ENCODE assay signal across 1 cellular context in the genomic region with DNA sequence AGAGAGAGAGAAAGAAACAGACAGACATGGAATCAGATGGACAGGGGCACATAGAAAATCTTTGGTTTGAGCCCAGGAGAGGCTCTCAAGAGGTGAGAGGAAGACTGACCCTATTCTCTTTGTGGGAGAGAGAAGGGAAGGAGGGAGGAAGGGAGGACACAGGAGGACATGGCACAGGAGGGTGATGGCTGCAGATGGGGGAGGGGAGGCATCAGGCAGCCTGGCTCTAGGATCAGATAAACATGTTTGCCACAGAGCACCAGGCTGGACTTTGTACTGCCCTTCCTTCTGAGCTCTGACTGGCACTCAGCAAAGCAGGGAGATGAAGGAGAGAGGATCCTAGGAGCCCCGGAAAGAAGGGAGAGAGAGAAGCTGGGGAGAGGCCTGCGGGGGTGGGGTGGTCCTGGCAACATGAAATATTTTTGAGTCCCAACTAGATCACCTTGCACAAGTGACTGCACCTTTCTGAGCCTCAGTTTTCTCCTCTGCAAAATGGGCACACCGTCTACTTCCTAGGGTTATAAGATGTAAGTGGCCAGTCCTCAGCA.
TF ChIP-seq lines count a peak whose summit lies in the region.

No MANE protein-coding gene starts in this region.

TF ChIP-seq in HepG2, 621 proteins besides CTCF, POLR2A, EP300 and RAD21 (continued from another document and continues in another):
- TF ChIP-seq, protein P1, sequence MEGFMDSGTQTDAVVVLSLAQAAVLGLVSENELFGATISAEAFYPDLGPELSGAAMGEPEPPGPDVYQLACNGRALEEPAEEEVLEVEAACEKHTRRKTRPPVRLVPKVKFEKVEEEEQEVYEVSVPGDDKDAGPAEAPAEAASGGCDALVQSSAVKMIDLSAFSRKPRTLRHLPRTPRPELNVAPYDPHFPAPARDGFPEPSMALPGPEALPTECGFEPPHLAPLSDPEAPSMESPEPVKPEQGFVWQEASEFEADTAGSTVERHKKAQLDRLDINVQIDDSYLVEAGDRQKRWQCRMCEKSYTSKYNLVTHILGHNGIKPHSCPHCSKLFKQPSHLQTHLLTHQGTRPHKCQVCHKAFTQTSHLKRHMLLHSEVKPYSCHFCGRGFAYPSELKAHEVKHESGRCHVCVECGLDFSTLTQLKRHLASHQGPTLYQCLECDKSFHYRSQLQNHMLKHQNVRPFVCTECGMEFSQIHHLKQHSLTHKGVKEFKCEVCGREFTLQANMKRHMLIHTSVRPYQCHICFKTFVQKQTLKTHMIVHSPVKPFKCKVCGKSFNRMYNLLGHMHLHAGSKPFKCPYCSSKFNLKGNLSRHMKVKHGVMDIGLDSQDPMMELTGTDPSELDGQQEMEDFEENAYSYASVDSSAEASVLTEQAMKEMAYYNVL (CRISPR knock-in tag; IDR thresholded peaks at IDR 0.05; ENCODE audit: borderline replicate concordance) = peak; percentile 96
- TF ChIP-seq, protein P2, sequence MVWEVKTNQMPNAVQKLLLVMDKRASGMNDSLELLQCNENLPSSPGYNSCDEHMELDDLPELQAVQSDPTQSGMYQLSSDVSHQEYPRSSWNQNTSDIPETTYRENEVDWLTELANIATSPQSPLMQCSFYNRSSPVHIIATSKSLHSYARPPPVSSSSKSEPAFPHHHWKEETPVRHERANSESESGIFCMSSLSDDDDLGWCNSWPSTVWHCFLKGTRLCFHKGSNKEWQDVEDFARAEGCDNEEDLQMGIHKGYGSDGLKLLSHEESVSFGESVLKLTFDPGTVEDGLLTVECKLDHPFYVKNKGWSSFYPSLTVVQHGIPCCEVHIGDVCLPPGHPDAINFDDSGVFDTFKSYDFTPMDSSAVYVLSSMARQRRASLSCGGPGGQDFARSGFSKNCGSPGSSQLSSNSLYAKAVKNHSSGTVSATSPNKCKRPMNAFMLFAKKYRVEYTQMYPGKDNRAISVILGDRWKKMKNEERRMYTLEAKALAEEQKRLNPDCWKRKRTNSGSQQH (CRISPR knock-in tag; IDR thresholded peaks at IDR 0.05; ENCODE audit: low read depth) = no peak
- TF ChIP-seq THAP11 (CRISPR knock-in tag; IDR thresholded peaks at IDR 0.05) = no peak
- TF ChIP-seq MBD4 (IDR thresholded peaks at IDR 0.05; ENCODE audit: borderline replicate concordance, low read length) = no peak
- no peak for TF ChIP-seq TAF1 (CRISPR knock-in tag; IDR thresholded peaks at IDR 0.05)
- TF ChIP-seq DBP (CRISPR knock-in tag; IDR thresholded peaks at IDR 0.05; ENCODE audit: not compliant biosample characterization) = no peak
- peak; percentile 74 for TF ChIP-seq IKZF5 (CRISPR knock-in tag; IDR thresholded peaks at IDR 0.05)
- TF ChIP-seq, protein P3, sequence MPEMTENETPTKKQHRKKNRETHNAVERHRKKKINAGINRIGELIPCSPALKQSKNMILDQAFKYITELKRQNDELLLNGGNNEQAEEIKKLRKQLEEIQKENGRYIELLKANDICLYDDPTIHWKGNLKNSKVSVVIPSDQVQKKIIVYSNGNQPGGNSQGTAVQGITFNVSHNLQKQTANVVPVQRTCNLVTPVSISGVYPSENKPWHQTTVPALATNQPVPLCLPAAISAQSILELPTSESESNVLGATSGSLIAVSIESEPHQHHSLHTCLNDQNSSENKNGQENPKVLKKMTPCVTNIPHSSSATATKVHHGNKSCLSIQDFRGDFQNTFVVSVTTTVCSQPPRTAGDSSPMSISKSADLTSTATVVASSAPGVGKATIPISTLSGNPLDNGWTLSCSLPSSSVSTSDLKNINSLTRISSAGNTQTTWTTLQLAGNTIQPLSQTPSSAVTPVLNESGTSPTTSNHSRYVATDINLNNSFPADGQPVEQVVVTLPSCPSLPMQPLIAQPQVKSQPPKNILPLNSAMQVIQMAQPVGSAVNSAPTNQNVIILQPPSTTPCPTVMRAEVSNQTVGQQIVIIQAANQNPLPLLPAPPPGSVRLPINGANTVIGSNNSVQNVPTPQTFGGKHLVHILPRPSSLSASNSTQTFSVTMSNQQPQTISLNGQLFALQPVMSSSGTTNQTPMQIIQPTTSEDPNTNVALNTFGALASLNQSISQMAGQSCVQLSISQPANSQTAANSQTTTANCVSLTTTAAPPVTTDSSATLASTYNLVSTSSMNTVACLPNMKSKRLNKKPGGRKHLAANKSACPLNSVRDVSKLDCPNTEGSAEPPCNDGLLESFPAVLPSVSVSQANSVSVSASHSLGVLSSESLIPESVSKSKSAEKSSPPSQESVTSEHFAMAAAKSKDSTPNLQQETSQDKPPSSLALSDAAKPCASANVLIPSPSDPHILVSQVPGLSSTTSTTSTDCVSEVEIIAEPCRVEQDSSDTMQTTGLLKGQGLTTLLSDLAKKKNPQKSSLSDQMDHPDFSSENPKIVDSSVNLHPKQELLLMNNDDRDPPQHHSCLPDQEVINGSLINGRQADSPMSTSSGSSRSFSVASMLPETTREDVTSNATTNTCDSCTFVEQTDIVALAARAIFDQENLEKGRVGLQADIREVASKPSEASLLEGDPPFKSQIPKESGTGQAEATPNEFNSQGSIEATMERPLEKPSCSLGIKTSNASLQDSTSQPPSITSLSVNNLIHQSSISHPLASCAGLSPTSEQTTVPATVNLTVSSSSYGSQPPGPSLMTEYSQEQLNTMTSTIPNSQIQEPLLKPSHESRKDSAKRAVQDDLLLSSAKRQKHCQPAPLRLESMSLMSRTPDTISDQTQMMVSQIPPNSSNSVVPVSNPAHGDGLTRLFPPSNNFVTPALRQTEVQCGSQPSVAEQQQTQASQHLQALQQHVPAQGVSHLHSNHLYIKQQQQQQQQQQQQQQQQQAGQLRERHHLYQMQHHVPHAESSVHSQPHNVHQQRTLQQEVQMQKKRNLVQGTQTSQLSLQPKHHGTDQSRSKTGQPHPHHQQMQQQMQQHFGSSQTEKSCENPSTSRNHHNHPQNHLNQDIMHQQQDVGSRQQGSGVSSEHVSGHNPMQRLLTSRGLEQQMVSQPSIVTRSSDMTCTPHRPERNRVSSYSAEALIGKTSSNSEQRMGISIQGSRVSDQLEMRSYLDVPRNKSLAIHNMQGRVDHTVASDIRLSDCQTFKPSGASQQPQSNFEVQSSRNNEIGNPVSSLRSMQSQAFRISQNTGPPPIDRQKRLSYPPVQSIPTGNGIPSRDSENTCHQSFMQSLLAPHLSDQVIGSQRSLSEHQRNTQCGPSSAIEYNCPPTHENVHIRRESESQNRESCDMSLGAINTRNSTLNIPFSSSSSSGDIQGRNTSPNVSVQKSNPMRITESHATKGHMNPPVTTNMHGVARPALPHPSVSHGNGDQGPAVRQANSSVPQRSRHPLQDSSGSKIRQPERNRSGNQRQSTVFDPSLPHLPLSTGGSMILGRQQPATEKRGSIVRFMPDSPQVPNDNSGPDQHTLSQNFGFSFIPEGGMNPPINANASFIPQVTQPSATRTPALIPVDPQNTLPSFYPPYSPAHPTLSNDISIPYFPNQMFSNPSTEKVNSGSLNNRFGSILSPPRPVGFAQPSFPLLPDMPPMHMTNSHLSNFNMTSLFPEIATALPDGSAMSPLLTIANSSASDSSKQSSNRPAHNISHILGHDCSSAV (CRISPR knock-in tag; IDR thresholded peaks at IDR 0.05; ENCODE audit: borderline replicate concordance) = no peak
- TF ChIP-seq KLF16 (CRISPR knock-in tag; IDR thresholded peaks at IDR 0.05) = 0 out of 4 replicates have a peak, but pooled peaks of 1 of the 2 experiments have one; percentile 15
- TF ChIP-seq ZNF770 (CRISPR knock-in tag; IDR thresholded peaks at IDR 0.05) = peak; percentile 49; the same call in 1 of the 2 replicates
- TF ChIP-seq ZFX (CRISPR knock-in tag; IDR thresholded peaks at IDR 0.05; ENCODE audit: low read depth) = 0 out of 2 replicates have a peak, but pooled peaks have one; percentile 10
- TF ChIP-seq CHD2 (IDR thresholded peaks at IDR 0.05; ENCODE audit: low read depth, low read length) = no peak
- TF ChIP-seq RORA (CRISPR knock-in tag; IDR thresholded peaks at IDR 0.05) = no peak
- TF ChIP-seq ZNF512B (CRISPR knock-in tag; IDR thresholded peaks at IDR 0.05; ENCODE audit: borderline replicate concordance) = no peak
- no peak for TF ChIP-seq NBN (conservative IDR thresholded peaks at IDR 0.05)
- no peak for TF ChIP-seq GFI1 (CRISPR knock-in tag; IDR thresholded peaks at IDR 0.05; ENCODE audit: borderline replicate concordance)
- TF ChIP-seq ZNF629 (CRISPR knock-in tag; conservative IDR thresholded peaks at IDR 0.05) = peak; percentile 99
- TF ChIP-seq ZNF660 (CRISPR knock-in tag; IDR thresholded peaks at IDR 0.05; ENCODE audit: borderline replicate concordance, low read depth) = no peak
- peak; percentile 76 for TF ChIP-seq HNF4G (IDR thresholded peaks at IDR 0.05; ENCODE audit: borderline replicate concordance, low read depth, low read length)
- TF ChIP-seq HNF4G (CRISPR knock-in tag; IDR thresholded peaks at IDR 0.05; ENCODE audit: borderline replicate concordance, low read depth) = peak; percentile 32; the same call in 1 of the 2 replicates
- TF ChIP-seq HOXA3 (CRISPR knock-in tag; IDR thresholded peaks at IDR 0.05) = peak; percentile 48; the same call in 1 of the 2 replicates
- no peak for TF ChIP-seq SUZ12 (IDR thresholded peaks at IDR 0.05; ENCODE audit: low read depth, low read length)
- TF ChIP-seq ZBTB7B (CRISPR knock-in tag; IDR thresholded peaks at IDR 0.05) = 0 out of 2 replicates have a peak, but pooled peaks have one; percentile 42
- peak; percentile 41 for TF ChIP-seq YY1 (IDR thresholded peaks at IDR 0.05; ENCODE audit: insufficient read depth, insufficient replicate concordance, low read depth, low read length)
- TF ChIP-seq, protein P4, sequence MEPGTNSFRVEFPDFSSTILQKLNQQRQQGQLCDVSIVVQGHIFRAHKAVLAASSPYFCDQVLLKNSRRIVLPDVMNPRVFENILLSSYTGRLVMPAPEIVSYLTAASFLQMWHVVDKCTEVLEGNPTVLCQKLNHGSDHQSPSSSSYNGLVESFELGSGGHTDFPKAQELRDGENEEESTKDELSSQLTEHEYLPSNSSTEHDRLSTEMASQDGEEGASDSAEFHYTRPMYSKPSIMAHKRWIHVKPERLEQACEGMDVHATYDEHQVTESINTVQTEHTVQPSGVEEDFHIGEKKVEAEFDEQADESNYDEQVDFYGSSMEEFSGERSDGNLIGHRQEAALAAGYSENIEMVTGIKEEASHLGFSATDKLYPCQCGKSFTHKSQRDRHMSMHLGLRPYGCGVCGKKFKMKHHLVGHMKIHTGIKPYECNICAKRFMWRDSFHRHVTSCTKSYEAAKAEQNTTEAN (CRISPR knock-in tag; conservative IDR thresholded peaks at IDR 0.05) = no peak
- TF ChIP-seq, protein P5, sequence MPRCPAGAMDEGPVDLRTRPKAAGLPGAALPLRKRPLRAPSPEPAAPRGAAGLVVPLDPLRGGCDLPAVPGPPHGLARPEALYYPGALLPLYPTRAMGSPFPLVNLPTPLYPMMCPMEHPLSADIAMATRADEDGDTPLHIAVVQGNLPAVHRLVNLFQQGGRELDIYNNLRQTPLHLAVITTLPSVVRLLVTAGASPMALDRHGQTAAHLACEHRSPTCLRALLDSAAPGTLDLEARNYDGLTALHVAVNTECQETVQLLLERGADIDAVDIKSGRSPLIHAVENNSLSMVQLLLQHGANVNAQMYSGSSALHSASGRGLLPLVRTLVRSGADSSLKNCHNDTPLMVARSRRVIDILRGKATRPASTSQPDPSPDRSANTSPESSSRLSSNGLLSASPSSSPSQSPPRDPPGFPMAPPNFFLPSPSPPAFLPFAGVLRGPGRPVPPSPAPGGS (CRISPR knock-in tag; IDR thresholded peaks at IDR 0.05) = no peak
- TF ChIP-seq HDAC2 (CRISPR knock-in tag; IDR thresholded peaks at IDR 0.05) = peak; percentile 56
- TF ChIP-seq SIN3A (IDR thresholded peaks at IDR 0.05; ENCODE audit: borderline replicate concordance, low read depth, low read length) = no peak
- no peak for TF ChIP-seq ZNF225 (CRISPR knock-in tag; IDR thresholded peaks at IDR 0.05)
- TF ChIP-seq ZNF558 (CRISPR knock-in tag; IDR thresholded peaks at IDR 0.05; ENCODE audit: borderline replicate concordance) = no peak
